ENCODE assay signal across 20 cellular contexts in the genomic region with DNA sequence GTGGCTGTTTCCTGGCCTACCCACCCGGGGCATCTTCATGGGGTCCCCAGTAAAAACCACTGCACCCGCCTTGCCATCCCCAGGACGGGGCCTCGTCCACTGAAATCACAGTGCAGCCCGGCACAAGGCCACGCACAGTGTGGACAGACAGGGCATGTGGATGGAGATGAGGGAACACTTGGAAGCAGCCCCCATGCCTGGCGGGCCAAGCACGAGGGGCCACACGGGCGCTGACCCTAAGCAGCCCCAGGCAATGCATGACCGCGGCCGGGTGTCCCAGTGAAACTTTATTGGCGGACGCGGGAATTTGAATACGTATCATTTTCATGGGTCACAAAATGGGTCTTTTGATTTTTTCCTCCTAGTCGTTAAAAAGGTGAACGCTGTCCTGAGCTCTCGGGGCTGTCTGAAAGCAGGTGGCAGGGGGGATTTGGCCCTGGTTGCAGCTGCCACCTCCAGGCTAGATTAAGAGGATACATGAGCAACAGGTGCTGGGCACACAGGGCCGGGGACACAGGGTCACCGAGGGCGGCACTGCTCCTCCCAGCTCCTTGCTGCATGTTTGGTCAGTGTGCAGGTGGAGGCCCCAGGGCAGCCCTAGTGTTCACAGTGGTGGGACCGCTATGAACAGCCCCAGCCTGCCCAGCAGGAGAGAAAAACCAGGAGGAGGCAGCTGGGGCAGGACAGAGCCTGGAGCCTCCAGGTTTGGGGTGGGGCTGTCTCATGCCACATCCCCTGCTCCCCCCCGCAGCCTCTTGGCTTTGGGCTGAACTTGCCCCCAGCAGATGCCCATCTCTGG.
DNase-seq lines count a peak whose midpoint lies in the region; ATAC-seq and TF ChIP-seq lines count a peak whose summit lies in the region.
"Had no signal": no experiment of that assay in that cellular context is flagged by ENCODE, and none has a peak within 500 bp of the region (broad histone marks: within the 10 kb centered on the region; RNA-seq: fewer than 3 reads in every experiment).

No MANE protein-coding gene starts in this region.

- in situ Hi-C loops in gastrocnemius medialis (cut with MboI; ENCODE audit: low sequenced_read_pairs in 4 of 4) = no loop called here

- BruUV-seq in A673 (replicated peaks; lab: Mats Ljungman, UMichigan) = no TSS peak

- H3K36me3 Mint-ChIP-seq in activated naive CD4-positive, alpha-beta T cell treated with anti-CD3 and anti-CD28 coated beads, Interleukin-2, amount 50 U/mL, for 24 hours = no peaks in the 10 kb centered on the region
- H3K36me3 Mint-ChIP-seq: CD14-positive monocyte had no signal

- DNase-seq in activated naive CD4-positive, alpha-beta T cell treated with anti-CD3 and anti-CD28 coated beads, Interleukin-2, amount 50 U/mL, for 16 hours = no peak
- DNase-seq in NT2/D1 (ENCODE audit: low read depth, low spot score) (no peak), left kidney (ENCODE audit: low read depth, low spot score) (peak; percentile 42), gastrocnemius medialis (peak in 1 of 2 donors; percentile 94), A673 (ENCODE audit: low spot score) (no peak)
- no peak for DNase-seq in activated CD8-positive, alpha-beta memory T cell treated with anti-CD3 and anti-CD28 coated beads, Interleukin-2, amount 50 U/mL, for 4 hours
- DNase-seq: IMR-90, NCI-H1092 treated with DMSO at 0.1 percent for 48 hours, NCI-H1436 treated with DMSO at 0.1 percent for 48 hours, NCI-H2081 treated with DMSO at 0.1 percent for 48 hours, NCI-H2171 treated with DMSO at 0.1 percent for 48 hours, NCI-H524 treated with DMSO at 0.1 percent for 48 hours, OCI-M1 had no signal

- H3K4me1 Mint-ChIP-seq in activated naive CD4-positive, alpha-beta T cell treated with anti-CD3 and anti-CD28 coated beads, Interleukin-2, amount 50 U/mL, for 24 hours = peaks cover 6% of the 10 kb centered on the region
- H3K4me1 Mint-ChIP-seq: CD14-positive monocyte had no signal

- H3K36me3 ChIP-seq in NT2/D1 (ENCODE audit: insufficient read depth, insufficient read length, low read length) (no peaks in the 10 kb centered on the region), gastrocnemius medialis (no peaks in the 10 kb centered on the region), A673 (ENCODE audit: insufficient read depth, low read length, poor library complexity, severe bottlenecking) (no peaks in the 10 kb centered on the region)
- H3K36me3 ChIP-seq: HAP-1 had no signal

- peaks cover 3% of the 10 kb centered on the region for H3K4me1 ChIP-seq in NT2/D1 (ENCODE audit: insufficient read depth, insufficient read length)
- H3K4me1 ChIP-seq in gastrocnemius medialis = peaks cover 0 to 26% of the 10 kb centered on the region in 2 donors
- H3K4me1 ChIP-seq in A673 (ENCODE audit: insufficient read depth, low read length, poor library complexity, severe bottlenecking) = no peaks in the 10 kb centered on the region
- H3K4me1 ChIP-seq: HAP-1 had no signal

- peak overlapping the region; percentile 46 for H3K27ac Mint-ChIP-seq in activated naive CD4-positive, alpha-beta T cell treated with anti-CD3 and anti-CD28 coated beads, Interleukin-2, amount 50 U/mL, for 24 hours
- H3K27ac Mint-ChIP-seq: B cell, GM23338 had no signal

- H3K27me3 Mint-ChIP-seq in activated naive CD4-positive, alpha-beta T cell treated with anti-CD3 and anti-CD28 coated beads, Interleukin-2, amount 50 U/mL, for 24 hours = peaks cover 1% of the 10 kb centered on the region

- peak overlapping the region; percentile 8 for H3K9ac ChIP-seq in NT2/D1 (ENCODE audit: insufficient read length, low read depth)
- H3K9ac ChIP-seq: KMS-11 had no signal

- H3K27ac ChIP-seq in gastrocnemius medialis (peak overlapping the region; percentile 91 to 100 (median 98)), A673 (ENCODE audit: low read depth, low read length, poor library complexity, severe bottlenecking) (no peak overlapping the region)
- H3K27ac ChIP-seq: KMS-11, SK-N-MC had no signal

- no peaks in the 10 kb centered on the region for H3K9me3 Mint-ChIP-seq in activated naive CD4-positive, alpha-beta T cell treated with anti-CD3 and anti-CD28 coated beads, Interleukin-2, amount 50 U/mL, for 24 hours

- intact Hi-C loops in gastrocnemius medialis (cut with DNase I; ENCODE audit: low total_unique reads) = no loop called here
- intact Hi-C loops in A673 (cut with micrococcal nuclease; ENCODE audit: unreplicated experiment) = no loop called here

- ATAC-seq in gastrocnemius medialis = peak in 1 of 2 donors; percentile 57
- ATAC-seq: GM23338 had no signal

- no peak overlapping the region for H3K4me3 Mint-ChIP-seq in activated naive CD4-positive, alpha-beta T cell treated with anti-CD3 and anti-CD28 coated beads, Interleukin-2, amount 50 U/mL, for 24 hours
- H3K4me3 Mint-ChIP-seq: B cell, CD14-positive monocyte, GM23338 had no signal

- CTCF ChIA-PET in A673 (lab: Charles Lee) = no interaction called here

- H3K27me3 ChIP-seq in NT2/D1 (ENCODE audit: insufficient read depth, insufficient read length) = no peaks in the 10 kb centered on the region
- no peaks in the 10 kb centered on the region for H3K27me3 ChIP-seq in gastrocnemius medialis
- H3K27me3 ChIP-seq in A673 (replicated peaks; ENCODE audit: insufficient read depth, low read depth, low read length, poor library complexity) = peaks cover 25% of the 10 kb centered on the region

- no peak for TF ChIP-seq POLR2A in gastrocnemius medialis (IDR thresholded peaks at IDR 0.05)

- TF ChIP-seq CTCF in gastrocnemius medialis (IDR thresholded peaks at IDR 0.05 in 4 of 5, conservative IDR thresholded peaks at IDR 0.05 in 1 of 5) (no peak), A673 (conservative IDR thresholded peaks at IDR 0.05; ENCODE audit: low read depth, low read length) (no peak)

- POLR2A ChIA-PET in A673 (lab: Charles Lee; ENCODE audit: low non-redundant PET) = no interaction called here

- H3K9me3 ChIP-seq in NT2/D1 (ENCODE audit: insufficient read depth, low read length) (peaks cover 4% of the 10 kb centered on the region; the same call in 1 of the 2 replicates), gastrocnemius medialis (no peaks in the 10 kb centered on the region), A673 (ENCODE audit: low read depth, low read length, poor library complexity, severe bottlenecking) (no peaks in the 10 kb centered on the region)
- H3K9me3 ChIP-seq: HAP-1 had no signal

- no peak overlapping the region for H3K4me3 ChIP-seq in NT2/D1 (ENCODE audit: insufficient read length, low read depth)
- H3K4me3 ChIP-seq in gastrocnemius medialis = no peak overlapping the region
- no peak overlapping the region for H3K4me3 ChIP-seq in A673 (ENCODE audit: low read depth, low read length, poor library complexity, severe bottlenecking)
- H3K4me3 ChIP-seq: GM23338, HAP-1, SK-N-MC had no signal
